Comparison of ENCODE assay signal across 19 cellular contexts in the genomic region with DNA sequence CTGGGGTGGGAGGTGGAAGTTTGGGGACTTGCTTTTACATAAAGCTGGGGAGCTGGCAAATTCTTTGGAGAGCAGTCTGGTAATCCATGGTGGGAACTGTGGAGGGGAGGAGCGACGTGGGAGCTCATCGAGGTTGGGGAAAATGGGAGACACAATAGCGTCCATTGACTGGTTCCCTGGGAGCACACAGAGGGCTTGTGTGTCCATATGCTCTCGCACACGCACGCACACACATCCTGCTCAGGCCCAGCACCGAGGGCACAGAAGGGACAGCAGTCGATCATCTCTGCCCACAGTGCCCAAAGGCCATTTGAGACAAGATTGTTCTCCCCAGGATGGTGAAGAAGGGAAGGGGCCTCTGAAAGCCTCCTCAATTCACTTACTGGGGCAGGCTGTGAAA. TPM values are rescaled to one million over a fixed set of nuclear protein-coding genes. Genes with fewer than 3 reads are reported as not detected.
A peak's percentile ranks its signal among the peaks of the same experiment; 100 is the strongest.
DNase-seq lines count a peak whose midpoint lies in the region; ATAC-seq and TF ChIP-seq lines count a peak whose summit lies in the region.
"Had no signal": no experiment of that assay in that cellular context is flagged by ENCODE, and none has a peak within 500 bp of the region (broad histone marks: within the 10 kb centered on the region; RNA-seq: fewer than 3 reads in every experiment).

No MANE protein-coding gene starts in this region.

- TF ChIP-seq CTCF in GM23338 (conservative IDR thresholded peaks at IDR 0.05; ENCODE audit: low read depth in 2 of 2): no peak

- H3K79me2 ChIP-seq in trophoblast cell (ENCODE audit: control insufficient read depth, insufficient read depth, low read length, poor library complexity) (peaks cover 4% of the 10 kb centered on the region), GM23338 (replicated peaks; ENCODE audit: insufficient read depth) (no peaks in the 10 kb centered on the region)

- H3K27ac Mint-ChIP-seq in GM23338: no peak overlapping the region
- H3K27ac Mint-ChIP-seq: activated CD4-positive, alpha-beta T cell treated with anti-CD3 and anti-CD28 coated beads for 36 hours; activated naive CD4-positive, alpha-beta T cell treated with anti-CD3 and anti-CD28 coated beads, Interleukin-2, amount 10 ng/mL, durations not matched to agents 7 days and 5 days; activated T-cell treated with anti-CD3 and anti-CD28 coated beads, Interleukin-2, amount 50 U/mL, for 72 hours; IgD-negative memory B cell; T-helper 1 cell treated with Interleukin-12 subunit alpha and Interleukin-12 subunit beta and Interleukin-4 antibody, amounts not matched to agents 30 μg/mL and 1 μg/mL, for 36 hours had no signal

- peak; percentile 83 for DNase-seq in Ammon's horn (ENCODE audit: low spot score)
- peak; percentile 55 to 59 for DNase-seq in hippocampal formation (lab: John Stamatoyannopoulos, UW)
- DNase-seq in trophoblast cell: no peak
- DNase-seq in stimulated activated CD4-positive, alpha-beta T cell treated with anti-CD3 and anti-CD28 coated beads, Interleukin-4, amount 100 ng/mL, for 1 hour: no peak
- DNase-seq in GM23338 (ENCODE audit: low spot score): no peak
- DNase-seq: NCI-H2081 treated with DMSO at 0.1 percent for 48 hours had no signal

- no peaks in the 10 kb centered on the region; the same call in 1 of the 2 replicates for H3F3A ChIP-seq in GM23338 (replicated peaks; ENCODE audit: low read depth)

- H3K4me2 ChIP-seq in trophoblast cell (ENCODE audit: low read length) (no peak overlapping the region), GM23338 (no peak overlapping the region)

- no peak overlapping the region for H4K12ac ChIP-seq in trophoblast cell (ENCODE audit: low read depth, low read length)

- H3K79me1 ChIP-seq in trophoblast cell (ENCODE audit: low read length): peaks cover 14% of the 10 kb centered on the region

- no peak overlapping the region for H4K8ac ChIP-seq in trophoblast cell (ENCODE audit: low read depth, low read length)

- H2AFZ ChIP-seq in trophoblast cell (ENCODE audit: insufficient read depth, low read length, poor library complexity): no peak overlapping the region
- H2AFZ ChIP-seq in GM23338: no peak overlapping the region

- no peak overlapping the region for H2AK5ac ChIP-seq in trophoblast cell (ENCODE audit: low read length)

- H3K4me1 Mint-ChIP-seq in GM23338: peaks cover 13% of the 10 kb centered on the region; the same call in 2 of the 3 replicates
- H3K4me1 Mint-ChIP-seq: activated CD4-positive, alpha-beta T cell treated with anti-CD3 and anti-CD28 coated beads for 36 hours; activated naive CD4-positive, alpha-beta T cell treated with anti-CD3 and anti-CD28 coated beads, Interleukin-2, amount 10 ng/mL, durations not matched to agents 7 days and 5 days; IgD-negative memory B cell; stimulated activated naive CD8-positive, alpha-beta T cell treated with anti-CD3 and anti-CD28 coated beads, Interleukin-15, amount 100 ng/mL, for 72 hours had no signal

- H4K91ac ChIP-seq in trophoblast cell (ENCODE audit: low read depth, low read length): peak overlapping the region; percentile 25

- peak overlapping the region; percentile 16 for H2BK120ac ChIP-seq in trophoblast cell (ENCODE audit: insufficient read depth, low read length, poor library complexity)

- no peaks in the 10 kb centered on the region for H3K9me2 ChIP-seq in GM23338 (ENCODE audit: insufficient read depth)

- no peaks in the 10 kb centered on the region for H3K9me3 ChIP-seq in trophoblast cell (ENCODE audit: insufficient read depth, low read depth, low read length)
- H3K9me3 ChIP-seq: BLaER1 treated with 17β-estradiol and CSF1 and Interleukin-3, amounts not matched to agents 10 nM and 100 nM; mucosa of descending colon; Peyer's patch; SJSA1 had no signal

- H3K9me3 Mint-ChIP-seq in GM23338: peaks cover 2% of the 10 kb centered on the region; the same call in 1 of the 3 replicates
- H3K9me3 Mint-ChIP-seq: activated naive CD4-positive, alpha-beta T cell treated with anti-CD3 and anti-CD28 coated beads, Interleukin-2, amount 10 ng/mL, durations not matched to agents 7 days and 5 days; activated T-cell treated with anti-CD3 and anti-CD28 coated beads, Interleukin-2, amount 50 U/mL, for 72 hours; IgD-negative memory B cell; stimulated activated naive CD8-positive, alpha-beta T cell treated with anti-CD3 and anti-CD28 coated beads, Interleukin-15, amount 100 ng/mL, for 72 hours; T-helper 1 cell treated with Interleukin-12 subunit alpha and Interleukin-12 subunit beta and Interleukin-4 antibody, amounts not matched to agents 30 μg/mL and 1 μg/mL, for 36 hours had no signal

- no peak overlapping the region for H3K23ac ChIP-seq in trophoblast cell (ENCODE audit: low read length)

- H4K20me1 ChIP-seq in GM23338 (replicated peaks; ENCODE audit: insufficient read depth): no peaks in the 10 kb centered on the region

- ATAC-seq in GM18868 (IDR thresholded peaks at IDR 0.05; ENCODE audit: unreplicated experiment) (no peak), HG02870 (IDR thresholded peaks at IDR 0.05; ENCODE audit: unreplicated experiment) (no peak), GM23338 (no peak)

- H3K4ac ChIP-seq in trophoblast cell (ENCODE audit: low read depth, low read length): no peak overlapping the region

- H3K18ac ChIP-seq in trophoblast cell (ENCODE audit: low read length): no peak overlapping the region

- H2BK12ac ChIP-seq in trophoblast cell (ENCODE audit: low read length): peak overlapping the region; percentile 32

- H3K4me1 ChIP-seq in trophoblast cell (ENCODE audit: control insufficient read depth in 1 of 2, insufficient read depth in 2 of 2, low read length in 2 of 2) (peaks cover 17 to 18% of the 10 kb centered on the region in 2 experiments), GM23338 (ENCODE audit: insufficient read depth) (peaks cover 6% of the 10 kb centered on the region; the same call in 1 of the 2 replicates)

- peak overlapping the region; percentile 93 for H3K27ac ChIP-seq in angular gyrus (ENCODE audit: low read depth, low read length)
- H3K27ac ChIP-seq in trophoblast cell (ENCODE audit: low read depth, low read length): no peak overlapping the region
- no peak overlapping the region for H3K27ac ChIP-seq in GM23338 (ENCODE audit: low read depth)
- H3K27ac ChIP-seq: BLaER1 treated with 17β-estradiol and CSF1 and Interleukin-3, amounts not matched to agents 10 nM and 100 nM; SJSA1 had no signal

- H3K27me3 ChIP-seq in trophoblast cell (ENCODE audit: insufficient read depth, low read length) (no peaks in the 10 kb centered on the region), GM23338 (ENCODE audit: insufficient read depth) (no peaks in the 10 kb centered on the region)
- H3K27me3 ChIP-seq: BLaER1 treated with 17β-estradiol and CSF1 and Interleukin-3, amounts not matched to agents 10 nM and 100 nM; Peyer's patch; SJSA1 had no signal

- no peak overlapping the region for H3K4me3 ChIP-seq in trophoblast cell (ENCODE audit: low read depth, low read length)
- H3K4me3 ChIP-seq in GM23338: no peak overlapping the region
- H3K4me3 ChIP-seq: BLaER1 treated with 17β-estradiol and CSF1 and Interleukin-3, amounts not matched to agents 10 nM and 100 nM; mucosa of descending colon; Peyer's patch; SJSA1 had no signal

- H3K36me3 ChIP-seq in trophoblast cell (ENCODE audit: control insufficient read depth in 1 of 2, insufficient read depth in 2 of 2, low read length in 2 of 2) (no peaks in the 10 kb centered on the region), GM23338 (ENCODE audit: insufficient read depth) (no peaks in the 10 kb centered on the region)
- H3K36me3 ChIP-seq: BLaER1 treated with 17β-estradiol and CSF1 and Interleukin-3, amounts not matched to agents 10 nM and 100 nM; Peyer's patch; SJSA1 had no signal

- peaks cover 10% of the 10 kb centered on the region for H3K27me3 Mint-ChIP-seq in GM23338 (ENCODE audit: insufficient read depth, low read depth, poor library complexity)

- H2BK5ac ChIP-seq in trophoblast cell (ENCODE audit: low read depth, low read length, poor library complexity): no peak overlapping the region

- no CpG with 5 or more reads among the region's 9 CpGs for WGBS in trophoblast cell (ENCODE audit: extremely low coverage, insufficient coverage, insufficient read length)

- H3K9ac ChIP-seq in trophoblast cell (ENCODE audit: low read length): no peak overlapping the region

- H3K14ac ChIP-seq in trophoblast cell (ENCODE audit: low read length): peak overlapping the region; percentile 18

- 0 out of 3 replicates have a peak, but pooled peaks cover 6% of the 10 kb centered on the region for H3K36me3 Mint-ChIP-seq in GM23338 (ENCODE audit: low read depth)
- H3K36me3 Mint-ChIP-seq: activated naive CD4-positive, alpha-beta T cell treated with anti-CD3 and anti-CD28 coated beads, Interleukin-2, amount 10 ng/mL, durations not matched to agents 7 days and 5 days; IgD-negative memory B cell had no signal

- H3K4me3 Mint-ChIP-seq in GM23338: no peak overlapping the region
- H3K4me3 Mint-ChIP-seq: activated CD4-positive, alpha-beta T cell treated with anti-CD3 and anti-CD28 coated beads for 36 hours; activated naive CD4-positive, alpha-beta T cell treated with anti-CD3 and anti-CD28 coated beads, Interleukin-2, amount 10 ng/mL, durations not matched to agents 7 days and 5 days; activated T-cell treated with anti-CD3 and anti-CD28 coated beads, Interleukin-2, amount 50 U/mL, for 72 hours; IgD-negative memory B cell; stimulated activated naive CD8-positive, alpha-beta T cell treated with anti-CD3 and anti-CD28 coated beads, Interleukin-15, amount 100 ng/mL, for 72 hours; T-helper 1 cell treated with Interleukin-12 subunit alpha and Interleukin-12 subunit beta and Interleukin-4 antibody, amounts not matched to agents 30 μg/mL and 1 μg/mL, for 36 hours had no signal

TF ChIP-seq in GM23338, 12 proteins besides CTCF, POLR2A, EP300 and RAD21 (continues in another document):
- no peak for TF ChIP-seq POLR2AphosphoS5 (IDR thresholded peaks at IDR 0.05; ENCODE audit: low read depth)
- TF ChIP-seq ZNF331 (CRISPR knock-in tag; IDR thresholded peaks at IDR 0.05; ENCODE audit: low read depth): no peak
- TF ChIP-seq CREB1 (CRISPR knock-in tag; IDR thresholded peaks at IDR 0.05; ENCODE audit: low read depth): no peak

RNA-seq across cellular contexts. Expression of a gene that starts 53.7 kb away (rescaled TPM):
- 86.2 and 87.3 TPM in 2 replicates for polyA plus RNA-seq in trophoblast cell (2013)
- total RNA-seq in GM23338 (2014; rRNA removed; shearing (Covaris generic)): 62.7 and 68.5 TPM in 2 replicates
- 32.7 and 38.6 TPM in 2 replicates for polyA plus RNA-seq in GM23338 (2016; fragmentation: Nextera tagmentation; extraction: Ambion mirVana)

Comparison
In these comparisons a context has a peak if more than half of its experiments do, and no peak if none do; other contexts are left out.
1. DNase-seq: peak in Ammon's horn (single experiment) and hippocampal formation (2 of 2); none in trophoblast cell (0 of 2), stimulated activated CD4-positive, alpha-beta T cell treated with anti-CD3 and anti-CD28 coated beads, Interleukin-4, amount 100 ng/mL, for 1 hour (single experiment) and GM23338 (single experiment).